8 cellular contexts compared by ENCODE assay signal in genomic region chr2:39243469-39244123, GRCh38. TPM values are rescaled to one million over a fixed set of nuclear protein-coding genes. Genes with fewer than 3 reads are reported as not detected.
DNase-seq lines count a peak whose midpoint lies in the region; ATAC-seq lines count a peak whose summit lies in the region.

Gene CDKL4 (minus strand): TSS chr2:39243970.

- 55 to 70% methylated on average over 58 of the region's 58 CpGs for WGBS in aorta, 2 donors

- H3K36me3 ChIP-seq in aorta (ENCODE audit: control insufficient read depth in 1 of 2, insufficient read depth in 2 of 2, low read length in 1 of 2): no peaks in the 10 kb centered on the region

- no peak within 1 kb of the TSS for H3K27ac ChIP-seq in aorta (ENCODE audit: low read depth in 1 of 2, low read length in 2 of 2)

- no peaks in the 10 kb centered on the region for H3K9me3 Mint-ChIP-seq in activated T-helper 2 cell treated with anti-CD3 and anti-CD28 coated beads, Interferon-gamma antibody, Interleukin-2, Interleukin-4, amounts not matched to agents 10 μg/mL and 5 μg/mL and 100 μg/mL, durations not matched to agents 14 hours and 24 hours and 36 hours

- no peak within 1 kb of the TSS for H3K4me3 ChIP-seq in aorta (ENCODE audit: low read length in 2 of 2)

- no peaks in the 10 kb centered on the region for H3K27me3 ChIP-seq in aorta (ENCODE audit: control insufficient read depth in 1 of 2, insufficient read depth in 2 of 2, low read length in 1 of 2)

- H3K36me3 Mint-ChIP-seq in activated T-helper 2 cell treated with anti-CD3 and anti-CD28 coated beads, Interferon-gamma antibody, Interleukin-2, Interleukin-4, amounts not matched to agents 10 μg/mL and 5 μg/mL and 100 μg/mL, durations not matched to agents 14 hours and 24 hours and 36 hours (ENCODE audit: low read depth): peaks cover 10% of the 10 kb centered on the region

- peak; percentile 9 for DNase-seq in stimulated activated CD4-positive, alpha-beta T cell treated with anti-CD3 and anti-CD28 coated beads, Interleukin-4, amount 100 ng/mL, for 1 hour
- DNase-seq in stimulated activated CD4-positive, alpha-beta T cell treated with anti-CD3 and anti-CD28 coated beads, Interleukin-12 subunit alpha, Interleukin-12 subunit beta, amount 100 ng/mL, for 4 hours: no peak
- peak; percentile 29 for DNase-seq in activated T-helper 2 cell treated with anti-CD3 and anti-CD28 coated beads, Interferon-gamma antibody, Interleukin-2, Interleukin-4, amounts not matched to agents 10 μg/mL and 5 μg/mL and 100 μg/mL, durations not matched to agents 14 hours and 24 hours and 36 hours (ENCODE audit: low spot score)
- DNase-seq in left cardiac atrium: no peak
- no peak for DNase-seq in aorta
- DNase-seq in medulla oblongata (ENCODE audit: extremely low spot score): no peak

- intact Hi-C loops in activated T-helper 2 cell treated with anti-CD3 and anti-CD28 coated beads, Interferon-gamma antibody, Interleukin-2, Interleukin-4, amounts not matched to agents 10 μg/mL and 5 μg/mL and 100 μg/mL, durations not matched to agents 14 hours and 24 hours and 36 hours (cut with micrococcal nuclease): loop anchor here (10.0 kb wide), 1 partner anchor 131 kb away; no protein-coding TSS in a partner anchor
- intact Hi-C loops in left cardiac atrium (cut with DNase I): no loop called here
- intact Hi-C loops in aorta (cut with DNase I): no loop called here

- no peaks in the 10 kb centered on the region for H3K9me3 ChIP-seq in aorta (ENCODE audit: control insufficient read depth, low read length)

- peaks cover 32% of the 10 kb centered on the region for H3K4me1 Mint-ChIP-seq in activated T-helper 2 cell treated with anti-CD3 and anti-CD28 coated beads, Interferon-gamma antibody, Interleukin-2, Interleukin-4, amounts not matched to agents 10 μg/mL and 5 μg/mL and 100 μg/mL, durations not matched to agents 14 hours and 24 hours and 36 hours (ENCODE audit: low read depth)

- H3K4me1 ChIP-seq in aorta (ENCODE audit: control insufficient read depth in 1 of 2, insufficient read depth in 2 of 2, low read length in 2 of 2): no peaks in the 10 kb centered on the region

- ATAC-seq in left cardiac atrium: peak; percentile 29 to 67
- ATAC-seq in aorta (ENCODE audit: low FRiP score): peak; percentile 57
- ATAC-seq in HG02884 (IDR thresholded peaks at IDR 0.05; ENCODE audit: unreplicated experiment): no peak
- ATAC-seq in GM21390 (IDR thresholded peaks at IDR 0.05; ENCODE audit: unreplicated experiment): no peak

- H3K4me3 Mint-ChIP-seq in activated T-helper 2 cell treated with anti-CD3 and anti-CD28 coated beads, Interferon-gamma antibody, Interleukin-2, Interleukin-4, amounts not matched to agents 10 μg/mL and 5 μg/mL and 100 μg/mL, durations not matched to agents 14 hours and 24 hours and 36 hours (ENCODE audit: low read depth): peak within 1 kb of the TSS; percentile 78

- H3K27me3 Mint-ChIP-seq in activated T-helper 2 cell treated with anti-CD3 and anti-CD28 coated beads, Interferon-gamma antibody, Interleukin-2, Interleukin-4, amounts not matched to agents 10 μg/mL and 5 μg/mL and 100 μg/mL, durations not matched to agents 14 hours and 24 hours and 36 hours (ENCODE audit: low read depth): peaks cover 2% of the 10 kb centered on the region

- peak within 1 kb of the TSS; percentile 58 for H3K27ac Mint-ChIP-seq in activated T-helper 2 cell treated with anti-CD3 and anti-CD28 coated beads, Interferon-gamma antibody, Interleukin-2, Interleukin-4, amounts not matched to agents 10 μg/mL and 5 μg/mL and 100 μg/mL, durations not matched to agents 14 hours and 24 hours and 36 hours

RNA-seq across cellular contexts. Expression of gene CDKL4, which starts in this region (rescaled TPM):
- 0.11 and 1.3 TPM in 2 replicates for total RNA-seq in activated T-helper 2 cell treated with anti-CD3 and anti-CD28 coated beads, Interferon-gamma antibody, Interleukin-2, Interleukin-4, amounts not matched to agents 10 μg/mL and 5 μg/mL and 100 μg/mL, durations not matched to agents 14 hours and 24 hours and 36 hours
- total RNA-seq in left cardiac atrium (under 1 TPM; 0.84 to 0.88 TPM), aorta (1 to 10 TPM in 1 of 2 donors, under 1 TPM in 1; 0.88 to 1.3 TPM)
- not detected for polyA plus RNA-seq in aorta

Comparison
In these comparisons a context has a peak if more than half of its experiments do, and no peak if none do; other contexts are left out.
1. DNase-seq: peak in stimulated activated CD4-positive, alpha-beta T cell treated with anti-CD3 and anti-CD28 coated beads, Interleukin-4, amount 100 ng/mL, for 1 hour (single experiment) and activated T-helper 2 cell treated with anti-CD3 and anti-CD28 coated beads, Interferon-gamma antibody, Interleukin-2, Interleukin-4, amounts not matched to agents 10 μg/mL and 5 μg/mL and 100 μg/mL, durations not matched to agents 14 hours and 24 hours and 36 hours (single experiment); none in stimulated activated CD4-positive, alpha-beta T cell treated with anti-CD3 and anti-CD28 coated beads, Interleukin-12 subunit alpha, Interleukin-12 subunit beta, amount 100 ng/mL, for 4 hours (single experiment), left cardiac atrium (single experiment), aorta (0 of 2) and medulla oblongata (single experiment).
2. Peak in ATAC-seq in left cardiac atrium; RNA of the gene not detected or under 1 TPM.